11 cellular contexts compared by ENCODE assay signal in genomic region chr12:113504917-113505316, GRCh38. TPM values are rescaled to one million over a fixed set of nuclear protein-coding genes. Genes with fewer than 3 reads are reported as not detected.
"Had no signal": no experiment of that assay in that cellular context is flagged by ENCODE, and none has a peak within 500 bp of the region (broad histone marks: within the 10 kb centered on the region; RNA-seq: fewer than 3 reads in every experiment).

No MANE protein-coding gene starts in this region.

- H3K9ac ChIP-seq: KMS-11 had no signal

- FAIRE-seq: HTR-8/SVneo had no signal

- DNase-seq: IMR-90, Karpas-422, Kasumi-1, KBM-7, KG1 had no signal

- H3K27ac ChIP-seq: HL-60, KMS-11 had no signal

- H3K4me2 ChIP-seq: KMS-11 had no signal

RNA-seq across cellular contexts. Expression of gene LHX5, which starts 33.2 kb away (rescaled TPM):
- total RNA-seq: HT-29, HT1080, IMR-90 had no signal
- polyA plus RNA-seq: IgD-negative memory B cell, IMR-90 had no signal
